Comparison of ENCODE assay signal across 11 cellular contexts in genomic region chr18:63213331-63213900, GRCh38.
DNase-seq lines count a peak whose midpoint lies in the region; ATAC-seq and TF ChIP-seq lines count a peak whose summit lies in the region.
"Had no signal": no experiment of that assay in that cellular context is flagged by ENCODE, and none has a peak within 500 bp of the region (broad histone marks: within the 10 kb centered on the region; RNA-seq: fewer than 3 reads in every experiment).

No MANE protein-coding gene starts in this region.

- POLR2A ChIA-PET in IMR-90 (lab: Charles Lee; ENCODE audit: unreplicated experiment), result no interaction called here

- no peak overlapping the region for H2BK15ac ChIP-seq in IMR-90 (ENCODE audit: low read depth, low read length)
- H2BK15ac ChIP-seq in mesendoderm (replicated peaks; ENCODE audit: low read depth), result no peak overlapping the region

- H3K9ac ChIP-seq in IMR-90 (ENCODE audit: low read depth, low read length), result no peak overlapping the region
- no peak overlapping the region for H3K9ac ChIP-seq in mesendoderm (ENCODE audit: low read length)

- TF ChIP-seq CTCF in IMR-90 (conservative IDR thresholded peaks at IDR 0.05; ENCODE audit: low read depth, low read length), result no peak
- no peak for TF ChIP-seq CTCF in endothelial cell (IDR thresholded peaks at IDR 0.05; ENCODE audit: unreplicated experiment)
- TF ChIP-seq CTCF in gastrocnemius medialis (IDR thresholded peaks at IDR 0.05 in 4 of 5, conservative IDR thresholded peaks at IDR 0.05 in 1 of 5), result no peak

- in situ Hi-C loops in IMR-90 (cut with MboI; ENCODE audit: low sequenced_read_pairs) (no loop called here), gastrocnemius medialis (cut with MboI; ENCODE audit: low sequenced_read_pairs in 4 of 4) (no loop called here)

- H3K27me3 ChIP-seq in CD4-positive, CD25-positive, alpha-beta regulatory T cell (ENCODE audit: control insufficient read depth, insufficient read depth, low read length), result no peaks in the 10 kb centered on the region
- H3K27me3 ChIP-seq in IMR-90 (ENCODE audit: control insufficient read depth, insufficient read depth, low read length) (peaks cover 7% of the 10 kb centered on the region), mesendoderm (ENCODE audit: insufficient read depth, low read length, poor library complexity) (no peaks in the 10 kb centered on the region), gastrocnemius medialis (no peaks in the 10 kb centered on the region)
- H3K27me3 ChIP-seq: testis had no signal

- peaks cover 53 to 99% (median 82%) of the 10 kb centered on the region in 4 donors for H3K4me1 Mint-ChIP-seq in CD4-positive, CD25-positive, alpha-beta regulatory T cell
- H3K4me1 Mint-ChIP-seq in endothelial cell (ENCODE audit: unreplicated experiment), result peaks cover 3% of the 10 kb centered on the region

- no peaks in the 10 kb centered on the region for H3K79me1 ChIP-seq in IMR-90 (ENCODE audit: low read depth in 1 of 2, low read length in 2 of 2)
- no peaks in the 10 kb centered on the region for H3K79me1 ChIP-seq in mesendoderm (ENCODE audit: low read length)

- H3K23ac ChIP-seq in IMR-90 (ENCODE audit: low read depth, low read length) (no peak overlapping the region), mesendoderm (ENCODE audit: low read length) (no peak overlapping the region)

- H2AFZ ChIP-seq in IMR-90 (replicated peaks; ENCODE audit: low read length, poor library complexity), result no peak overlapping the region

- peak overlapping the region; percentile 50 for H2BK120ac ChIP-seq in IMR-90 (ENCODE audit: low read depth, low read length)
- H2BK120ac ChIP-seq in mesendoderm (ENCODE audit: low read depth, low read length), result no peak overlapping the region

- no peak overlapping the region for H4K8ac ChIP-seq in IMR-90 (ENCODE audit: low read depth in 2 of 2, low read length in 2 of 2)
- H4K8ac ChIP-seq in mesendoderm (ENCODE audit: low read depth, low read length), result no peak overlapping the region

- peak in 2 of 3 donors; percentile 45 to 96 for DNase-seq in CD4-positive, CD25-positive, alpha-beta regulatory T cell
- DNase-seq in IMR-90, result no peak
- peak; percentile 63 for DNase-seq in activated CD8-positive, alpha-beta memory T cell treated with anti-CD3 and anti-CD28 coated beads, Interleukin-2, amount 50 U/mL, for 48 hours
- peak; percentile 31 for DNase-seq in mesendoderm
- DNase-seq in endothelial cell (ENCODE audit: low spot score), result no peak
- no peak for DNase-seq in gastrocnemius medialis
- DNase-seq: NCI-H524 treated with DMSO at 0.1 percent for 48 hours, nephron progenitor cell, testis had no signal

- no peak overlapping the region for H3K18ac ChIP-seq in IMR-90 (ENCODE audit: low read depth, low read length)
- H3K18ac ChIP-seq in mesendoderm (ENCODE audit: low read length), result no peak overlapping the region

- H2AK5ac ChIP-seq in IMR-90 (ENCODE audit: low read depth, low read length) (no peak overlapping the region), mesendoderm (ENCODE audit: low read length) (no peak overlapping the region)

- TF ChIP-seq POLR2A in IMR-90 (IDR thresholded peaks at IDR 0.05; ENCODE audit: low read depth, low read length) (no peak), gastrocnemius medialis (IDR thresholded peaks at IDR 0.05) (no peak)

- no peak overlapping the region for H3K4ac ChIP-seq in IMR-90 (ENCODE audit: low read depth, low read length)
- H3K4ac ChIP-seq in mesendoderm (ENCODE audit: low read depth, low read length), result no peak overlapping the region

- no peak overlapping the region for H4K91ac ChIP-seq in IMR-90 (ENCODE audit: insufficient read depth, low read depth, low read length)

- H3K4me2 ChIP-seq in IMR-90 (ENCODE audit: low read depth, low read length) (no peak overlapping the region), mesendoderm (ENCODE audit: low read length) (no peak overlapping the region)

- peak overlapping the region; percentile 88 to 98 (median 92) for H3K27ac Mint-ChIP-seq in CD4-positive, CD25-positive, alpha-beta regulatory T cell
- H3K27ac Mint-ChIP-seq in endothelial cell (ENCODE audit: unreplicated experiment), result no peak overlapping the region

- TF ChIP-seq RAD21 in IMR-90 (IDR thresholded peaks at IDR 0.05; ENCODE audit: low read length), result no peak

- no CpG with 5 or more reads among the region's 6 CpGs for WGBS in IMR-90 (ENCODE audit: extremely low coverage in 2 of 2, insufficient read length in 1 of 2), 2 experiments
- WGBS in mesendoderm (ENCODE audit: extremely low coverage, insufficient coverage, low lambda C conversion rate), result no CpG with 5 or more reads among the region's 6 CpGs

- H3K36me3 Mint-ChIP-seq in CD4-positive, CD25-positive, alpha-beta regulatory T cell, result peaks cover 22% of the 10 kb centered on the region
- peaks cover 5% of the 10 kb centered on the region for H3K36me3 Mint-ChIP-seq in endothelial cell (ENCODE audit: low read depth, unreplicated experiment)

- H3K79me2 ChIP-seq in mesendoderm (ENCODE audit: control insufficient read depth, insufficient read depth, low read length), result no peaks in the 10 kb centered on the region

- H3K9me3 Mint-ChIP-seq in CD4-positive, CD25-positive, alpha-beta regulatory T cell, result peaks cover 0 to 5% (median 0%) of the 10 kb centered on the region in 7 donors
- H3K9me3 Mint-ChIP-seq in endothelial cell (ENCODE audit: unreplicated experiment), result no peaks in the 10 kb centered on the region
- H3K9me3 Mint-ChIP-seq: nephron progenitor cell had no signal

- H3K9me3 ChIP-seq in CD4-positive, CD25-positive, alpha-beta regulatory T cell (ENCODE audit: control insufficient read depth in 2 of 2, low read length in 2 of 2), result no peaks in the 10 kb centered on the region
- H3K9me3 ChIP-seq in IMR-90 (ENCODE audit: control insufficient read depth, insufficient read depth, low read length), result no peaks in the 10 kb centered on the region
- H3K9me3 ChIP-seq in gastrocnemius medialis, result no peaks in the 10 kb centered on the region
- H3K9me3 ChIP-seq: testis had no signal

- H3K14ac ChIP-seq in IMR-90 (replicated peaks; ENCODE audit: low read depth, low read length), result no peak overlapping the region

- no TSS peak for BruUV-seq in IMR-90 (replicated peaks; lab: Mats Ljungman, UMichigan)

- peaks cover 97% of the 10 kb centered on the region for H3K4me1 ChIP-seq in CD4-positive, CD25-positive, alpha-beta regulatory T cell (ENCODE audit: control insufficient read depth, insufficient read depth, low read length, poor library complexity, severe bottlenecking)
- peaks cover 2% of the 10 kb centered on the region; the same call in 1 of the 2 replicates for H3K4me1 ChIP-seq in IMR-90 (ENCODE audit: control insufficient read depth, insufficient read depth, low read length)
- H3K4me1 ChIP-seq in mesendoderm (ENCODE audit: control insufficient read depth, low read depth, low read length), result peaks cover 3% of the 10 kb centered on the region
- peaks cover 0 to 4% of the 10 kb centered on the region in 2 donors for H3K4me1 ChIP-seq in gastrocnemius medialis
- H3K4me1 ChIP-seq: testis had no signal

- intact Hi-C loops in IMR-90 (cut with micrococcal nuclease), result no loop called here
- intact Hi-C loops in gastrocnemius medialis (cut with DNase I; ENCODE audit: low total_unique reads), result no loop called here

- dilution Hi-C loops in IMR-90 (cut with HindIII; ENCODE audit: low sequenced_read_pairs, unreplicated experiment), result no loop called here

- H3K27ac ChIP-seq in CD4-positive, CD25-positive, alpha-beta regulatory T cell (ENCODE audit: insufficient read depth, low read length, poor library complexity, severe bottlenecking), result peak overlapping the region; percentile 78
- H3K27ac ChIP-seq in IMR-90 (ENCODE audit: insufficient read depth, low read length) (no peak overlapping the region), mesendoderm (ENCODE audit: low read depth, low read length) (no peak overlapping the region), gastrocnemius medialis (no peak overlapping the region)
- H3K27ac ChIP-seq: testis had no signal

- peaks cover 6% of the 10 kb centered on the region; the same call in 1 of the 2 replicates for H3K9me1 ChIP-seq in IMR-90 (ENCODE audit: insufficient read depth, low read length)

- H3K4me3 ChIP-seq in CD4-positive, CD25-positive, alpha-beta regulatory T cell (ENCODE audit: low read depth, low read length), result peak overlapping the region; percentile 58
- H3K4me3 ChIP-seq in IMR-90 (ENCODE audit: insufficient read depth, low read depth, low read length) (no peak overlapping the region), mesendoderm (ENCODE audit: low read length) (no peak overlapping the region), gastrocnemius medialis (no peak overlapping the region)
- H3K4me3 ChIP-seq: testis had no signal

- H2BK20ac ChIP-seq in IMR-90 (ENCODE audit: low read depth, low read length), result peak overlapping the region; percentile 38; the same call in 1 of the 2 replicates

- H3K56ac ChIP-seq in IMR-90 (ENCODE audit: extremely low read depth, insufficient read depth, low read length) (no peak overlapping the region), mesendoderm (ENCODE audit: low read length) (no peak overlapping the region)

- H4K5ac ChIP-seq in IMR-90 (ENCODE audit: low read depth, low read length) (no peak overlapping the region), mesendoderm (ENCODE audit: low read length) (no peak overlapping the region)

- CTCF ChIA-PET in IMR-90 (lab: Yijun Ruan, JAX), result no interaction called here

- no peaks in the 10 kb centered on the region for H3K27me3 Mint-ChIP-seq in CD4-positive, CD25-positive, alpha-beta regulatory T cell
- peaks cover 2% of the 10 kb centered on the region for H3K27me3 Mint-ChIP-seq in endothelial cell (ENCODE audit: unreplicated experiment)

- H4K20me1 ChIP-seq in IMR-90 (ENCODE audit: insufficient read depth, low read length), result no peaks in the 10 kb centered on the region

- ATAC-seq in CD4-positive, CD25-positive, alpha-beta regulatory T cell (ENCODE audit: low read depth in 2 of 2), result peak; percentile 81 to 83
- ATAC-seq in IMR-90 (ENCODE audit: low read depth) (no peak), gastrocnemius medialis (no peak), GM18870 (IDR thresholded peaks at IDR 0.05; ENCODE audit: unreplicated experiment) (no peak), GM21447 (IDR thresholded peaks at IDR 0.05; ENCODE audit: unreplicated experiment) (no peak)

- no peaks in the 10 kb centered on the region for H3K36me3 ChIP-seq in CD4-positive, CD25-positive, alpha-beta regulatory T cell (ENCODE audit: control insufficient read depth, insufficient read depth, low read length)
- H3K36me3 ChIP-seq in IMR-90 (ENCODE audit: control insufficient read depth, insufficient read depth, low read length) (no peaks in the 10 kb centered on the region), mesendoderm (ENCODE audit: control insufficient read depth, insufficient read depth, low read length) (no peaks in the 10 kb centered on the region), gastrocnemius medialis (no peaks in the 10 kb centered on the region)

- no peak overlapping the region for H2AK9ac ChIP-seq in IMR-90 (replicated peaks; ENCODE audit: low read depth, low read length, poor library complexity)

- peak overlapping the region; percentile 71 to 83 (median 78) for H3K4me3 Mint-ChIP-seq in CD4-positive, CD25-positive, alpha-beta regulatory T cell
- no peak overlapping the region for H3K4me3 Mint-ChIP-seq in endothelial cell (ENCODE audit: unreplicated experiment)
- H3K4me3 Mint-ChIP-seq: nephron progenitor cell had no signal

- H2BK5ac ChIP-seq in IMR-90 (ENCODE audit: low read depth, low read length, poor library complexity, severe bottlenecking) (no peak overlapping the region), mesendoderm (ENCODE audit: low read length) (no peak overlapping the region)

Comparison
In these comparisons a context has a peak if more than half of its experiments do, and no peak if none do; other contexts are left out.
1. ATAC-seq: peak in CD4-positive, CD25-positive, alpha-beta regulatory T cell (2 of 2); none in IMR-90 (single experiment), gastrocnemius medialis (0 of 2), GM18870 (single experiment) and GM21447 (single experiment).
2. DNase-seq: peak in CD4-positive, CD25-positive, alpha-beta regulatory T cell (2 of 3), activated CD8-positive, alpha-beta memory T cell treated with anti-CD3 and anti-CD28 coated beads, Interleukin-2, amount 50 U/mL, for 48 hours (single experiment) and mesendoderm (single experiment); none in IMR-90 (single experiment), endothelial cell (single experiment) and gastrocnemius medialis (0 of 2).